Comparison of ENCODE assay signal across 29 cellular contexts in genomic region chr12:1006255-1006654, GRCh38.
"Had no signal": no experiment of that assay in that cellular context is flagged by ENCODE, and none has a peak within 500 bp of the region (broad histone marks: within the 10 kb centered on the region; RNA-seq: fewer than 3 reads in every experiment).

No MANE protein-coding gene starts in this region.

- H3K9me3 Mint-ChIP-seq: activated naive CD4-positive, alpha-beta T cell treated with anti-CD3 and anti-CD28 coated beads, Interleukin-2, amount 50 U/mL, for 24 hours; activated T-helper 1 cell treated with anti-CD3 and anti-CD28 coated beads, Interleukin-12 subunit alpha, Interleukin-12 subunit beta, Interleukin-2, Interleukin-4 antibody, amounts not matched to agents 30 ng/mL and 10 ng/mL and 1 ng/mL, durations not matched to agents 14 hours and 24 hours and 36 hours had no signal

- H3K27me3 ChIP-seq: ascending aorta, body of pancreas, cardiac muscle cell had no signal

- H3K4me3 ChIP-seq: ascending aorta, body of pancreas, cardiac muscle cell had no signal

- H3K27ac ChIP-seq: ascending aorta, body of pancreas, cardiac muscle cell had no signal

- H3K4me3 Mint-ChIP-seq: activated CD8-positive, alpha-beta T cell treated with anti-CD3 and anti-CD28 coated beads, Interleukin-2, amount 10 ng/mL, durations not matched to agents 7 days and 5 days; activated naive CD4-positive, alpha-beta T cell treated with anti-CD3 and anti-CD28 coated beads, Interleukin-2, amount 50 U/mL, for 24 hours; activated T-helper 1 cell treated with anti-CD3 and anti-CD28 coated beads, Interleukin-12 subunit alpha, Interleukin-12 subunit beta, Interleukin-2, Interleukin-4 antibody, amounts not matched to agents 30 ng/mL and 10 ng/mL and 1 ng/mL, durations not matched to agents 14 hours and 24 hours and 36 hours; T-helper 17 cell; WTC11 had no signal

- H3K4me1 ChIP-seq: body of pancreas had no signal

- ATAC-seq: activated CD8-positive, alpha-beta T cell treated with anti-CD3 and anti-CD28 coated beads, Interleukin-2, amount 10 ng/mL, durations not matched to agents 7 days and 5 days; body of pancreas; Panc1; T-helper 17 cell; WTC11 had no signal

- H3K9me3 ChIP-seq: ascending aorta, body of pancreas had no signal

- H3K27ac Mint-ChIP-seq: activated CD8-positive, alpha-beta T cell treated with anti-CD3 and anti-CD28 coated beads, Interleukin-2, amount 10 ng/mL, durations not matched to agents 7 days and 5 days; activated naive CD4-positive, alpha-beta T cell treated with anti-CD3 and anti-CD28 coated beads, Interleukin-2, amount 50 U/mL, for 24 hours; activated T-helper 1 cell treated with anti-CD3 and anti-CD28 coated beads, Interleukin-12 subunit alpha, Interleukin-12 subunit beta, Interleukin-2, Interleukin-4 antibody, amounts not matched to agents 30 ng/mL and 10 ng/mL and 1 ng/mL, durations not matched to agents 14 hours and 24 hours and 36 hours; T-helper 17 cell; WTC11 had no signal

- DNase-seq: activated CD4-positive, alpha-beta T cell treated with anti-CD3 and anti-CD28 coated beads for 48 hours; activated CD4-positive, alpha-beta T cell treated with anti-CD3 and anti-CD28 coated beads, Interleukin-2, amount 50 U/mL, for 4 hours; activated CD4-positive, CD25-positive, alpha-beta regulatory T cell treated with anti-CD3 and anti-CD28 coated beads, Interleukin-2, amount 50 U/mL, for 72 hours; activated CD8-positive, alpha-beta memory T cell treated with anti-CD3 and anti-CD28 coated beads, Interleukin-2, amount 50 U/mL, for 48 hours; activated CD8-positive, alpha-beta T cell treated with anti-CD3 and anti-CD28 coated beads, Interleukin-2, amount 10 ng/mL, durations not matched to agents 7 days and 5 days; activated effector memory CD4-positive, alpha-beta T cell treated with Interleukin-2 at 50 U/mL for 16 hours; activated naive CD4-positive, alpha-beta T cell; activated T-cell treated with anti-CD3 and anti-CD28 coated beads, Interleukin-2, amount 50 U/mL, for 1 hour; amniotic stem cell; body of pancreas; IMR-90; Kasumi-1; KBM-7; NCI-H1048; NCI-H1930; NCI-H2107; NCI-H2227 treated with DMSO at 0.1 percent for 48 hours; NCI-H446 treated with DMSO at 0.1 percent for 48 hours; NCI-H524 treated with DMSO at 0.1 percent for 48 hours; NCI-H774; SHP77 treated with DMSO at 0.1 percent for 48 hours; T-helper 17 cell; T-helper 9 cell had no signal

- H3K27me3 Mint-ChIP-seq: activated naive CD4-positive, alpha-beta T cell treated with anti-CD3 and anti-CD28 coated beads, Interleukin-2, amount 50 U/mL, for 24 hours; T-helper 17 cell had no signal
